10 cellular contexts compared by ENCODE assay signal in genomic region chr22:39458443-39459083, GRCh38. TPM values are rescaled to one million over a fixed set of nuclear protein-coding genes. Genes with fewer than 3 reads are reported as not detected.
DNase-seq lines count a peak whose midpoint lies in the region; ATAC-seq and TF ChIP-seq lines count a peak whose summit lies in the region.
"Had no signal": no experiment of that assay in that cellular context is flagged by ENCODE, and none has a peak within 500 bp of the region (broad histone marks: within the 10 kb centered on the region; RNA-seq: fewer than 3 reads in every experiment).

No MANE protein-coding gene starts in this region.

- DNase-seq in choroid plexus epithelial cell (ENCODE audit: low read depth) (no peak), NCI-H187 treated with DMSO at 0.1 percent for 48 hours (lab: John Stamatoyannopoulos, UW) (no peak), DMS53 treated with DMSO at 0.1 percent for 48 hours (lab: John Stamatoyannopoulos, UW; ENCODE audit: unreplicated experiment) (no peak), NCI-H82 (lab: John Stamatoyannopoulos, UW) (no peak)
- DNase-seq in natural killer cell treated with Interleukin-12 subunit alpha and Interleukin-12 subunit beta and Interleukin-15 and Interleukin-18, amount 100 ng/mL, for 72 hours (ENCODE audit: low spot score), result no peak
- DNase-seq: kidney glomerular epithelial cell had no signal

- H3K36me3 ChIP-seq in BLaER1 (no peaks in the 10 kb centered on the region), HUES48 (ENCODE audit: control insufficient read depth, insufficient read depth, low read length) (no peaks in the 10 kb centered on the region)

- peaks cover 12% of the 10 kb centered on the region in 2 donors for H3K4me1 Mint-ChIP-seq in natural killer cell treated with Interleukin-12 subunit alpha and Interleukin-12 subunit beta and Interleukin-15 and Interleukin-18, amount 100 ng/mL, for 72 hours (ENCODE audit: low read depth in 2 of 2)

- H3K27me3 ChIP-seq in BLaER1 (peaks cover 7% of the 10 kb centered on the region; the same call in 1 of the 2 replicates), HUES48 (ENCODE audit: control insufficient read depth, insufficient read depth, low read length) (peaks cover 28% of the 10 kb centered on the region)

- H3K9ac ChIP-seq in BLaER1, result peak overlapping the region; percentile 81
- H3K9ac ChIP-seq in HUES48 (ENCODE audit: low read depth, low read length), result no peak overlapping the region

- H3K4me1 ChIP-seq in BLaER1 (peaks cover 44% of the 10 kb centered on the region), HUES48 (ENCODE audit: control insufficient read depth, insufficient read depth, low read length) (peaks cover 4% of the 10 kb centered on the region; the same call in 1 of the 2 replicates)

- ATAC-seq in natural killer cell treated with Interleukin-12 subunit alpha and Interleukin-12 subunit beta and Interleukin-15 and Interleukin-18, amount 100 ng/mL, for 72 hours, result no peak
- ATAC-seq in HG03025 (IDR thresholded peaks at IDR 0.05; ENCODE audit: low FRiP score, unreplicated experiment), result no peak

- peak overlapping the region; percentile 83 for H3K27ac ChIP-seq in BLaER1
- H3K27ac ChIP-seq in HUES48 (ENCODE audit: low read depth, low read length), result no peak overlapping the region

- peaks cover 6% of the 10 kb centered on the region for H3K36me3 Mint-ChIP-seq in natural killer cell treated with Interleukin-12 subunit alpha and Interleukin-12 subunit beta and Interleukin-15 and Interleukin-18, amount 100 ng/mL, for 72 hours

- H3K4me2 ChIP-seq in BLaER1, result peak overlapping the region; percentile 93

- peak overlapping the region; percentile 22 for H3K4me3 Mint-ChIP-seq in natural killer cell treated with Interleukin-12 subunit alpha and Interleukin-12 subunit beta and Interleukin-15 and Interleukin-18, amount 100 ng/mL, for 72 hours

- H3K27me3 Mint-ChIP-seq in natural killer cell treated with Interleukin-12 subunit alpha and Interleukin-12 subunit beta and Interleukin-15 and Interleukin-18, amount 100 ng/mL, for 72 hours, result peaks cover 34 to 51% of the 10 kb centered on the region in 2 donors

- no peak for TF ChIP-seq CTCF in choroid plexus epithelial cell (conservative IDR thresholded peaks at IDR 0.05; ENCODE audit: low read depth, low read length)

- H4K20me1 ChIP-seq in BLaER1, result no peaks in the 10 kb centered on the region

- peak overlapping the region; percentile 76 for H3K4me3 ChIP-seq in BLaER1
- H3K4me3 ChIP-seq in HUES48 (ENCODE audit: low read depth, low read length), result peak overlapping the region; percentile 61
- peak overlapping the region; percentile 55 for H3K4me3 ChIP-seq in choroid plexus epithelial cell (ENCODE audit: low read depth, low read length)

- no peak overlapping the region for H3K27ac Mint-ChIP-seq in natural killer cell treated with Interleukin-12 subunit alpha and Interleukin-12 subunit beta and Interleukin-15 and Interleukin-18, amount 100 ng/mL, for 72 hours

- H3K9me3 Mint-ChIP-seq in natural killer cell treated with Interleukin-12 subunit alpha and Interleukin-12 subunit beta and Interleukin-15 and Interleukin-18, amount 100 ng/mL, for 72 hours, result no peaks in the 10 kb centered on the region

- H3K9me3 ChIP-seq in BLaER1 (no peaks in the 10 kb centered on the region), HUES48 (ENCODE audit: control insufficient read depth, insufficient read depth, low read length) (no peaks in the 10 kb centered on the region)

RNA-seq across cellular contexts. Expression of gene MGAT3, which starts 1.8 kb away (rescaled TPM):
- total RNA-seq in natural killer cell treated with Interleukin-12 subunit alpha and Interleukin-12 subunit beta and Interleukin-15 and Interleukin-18, amount 100 ng/mL, for 72 hours, result 1 to 10 TPM in 1 of 2 donors, under 1 TPM in 1; 0.38 to 2.6 TPM
- total RNA-seq: LHCN-M2 had no signal

RNA-seq across cellular contexts. Expression of gene MIEF1, which starts 43.5 kb away (rescaled TPM):
- total RNA-seq in natural killer cell treated with Interleukin-12 subunit alpha and Interleukin-12 subunit beta and Interleukin-15 and Interleukin-18, amount 100 ng/mL, for 72 hours, result 10 to 100 TPM; 49.6 to 71.2 TPM

RNA-seq across cellular contexts. Expression of gene TAB1, which starts 59.0 kb away (rescaled TPM):
- 10 to 100 TPM; 20.8 to 38.9 TPM for total RNA-seq in natural killer cell treated with Interleukin-12 subunit alpha and Interleukin-12 subunit beta and Interleukin-15 and Interleukin-18, amount 100 ng/mL, for 72 hours
